In the genomic region with DNA sequence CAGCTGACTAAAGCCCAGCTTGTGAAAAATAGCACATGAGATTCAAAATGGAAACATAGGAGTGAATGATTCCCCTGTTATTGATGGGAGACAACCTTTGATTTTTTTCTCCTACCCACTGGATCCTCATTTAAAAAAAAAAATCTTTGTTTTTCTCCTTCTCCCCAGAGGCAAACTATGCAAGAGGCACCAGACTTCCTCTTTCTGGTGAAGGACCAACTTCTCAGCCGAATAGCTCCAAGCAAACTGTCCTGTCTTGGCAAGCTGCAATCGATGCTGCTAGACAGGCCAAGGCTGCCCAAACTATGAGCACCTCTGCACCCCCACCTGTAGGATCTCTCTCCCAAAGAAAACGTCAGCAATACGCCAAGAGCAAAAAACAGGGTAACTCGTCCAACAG, we compare ENCODE assay signal across 1 cellular context.
TF ChIP-seq lines count a peak whose summit lies in the region.

No MANE protein-coding gene starts in this region.

TF ChIP-seq in SK-N-SH treated with all-trans-retinoic acid at 6 μM for 48 hours, 23 proteins besides CTCF, POLR2A, EP300 and RAD21 (continued from another document):
- TF ChIP-seq, protein P1, sequence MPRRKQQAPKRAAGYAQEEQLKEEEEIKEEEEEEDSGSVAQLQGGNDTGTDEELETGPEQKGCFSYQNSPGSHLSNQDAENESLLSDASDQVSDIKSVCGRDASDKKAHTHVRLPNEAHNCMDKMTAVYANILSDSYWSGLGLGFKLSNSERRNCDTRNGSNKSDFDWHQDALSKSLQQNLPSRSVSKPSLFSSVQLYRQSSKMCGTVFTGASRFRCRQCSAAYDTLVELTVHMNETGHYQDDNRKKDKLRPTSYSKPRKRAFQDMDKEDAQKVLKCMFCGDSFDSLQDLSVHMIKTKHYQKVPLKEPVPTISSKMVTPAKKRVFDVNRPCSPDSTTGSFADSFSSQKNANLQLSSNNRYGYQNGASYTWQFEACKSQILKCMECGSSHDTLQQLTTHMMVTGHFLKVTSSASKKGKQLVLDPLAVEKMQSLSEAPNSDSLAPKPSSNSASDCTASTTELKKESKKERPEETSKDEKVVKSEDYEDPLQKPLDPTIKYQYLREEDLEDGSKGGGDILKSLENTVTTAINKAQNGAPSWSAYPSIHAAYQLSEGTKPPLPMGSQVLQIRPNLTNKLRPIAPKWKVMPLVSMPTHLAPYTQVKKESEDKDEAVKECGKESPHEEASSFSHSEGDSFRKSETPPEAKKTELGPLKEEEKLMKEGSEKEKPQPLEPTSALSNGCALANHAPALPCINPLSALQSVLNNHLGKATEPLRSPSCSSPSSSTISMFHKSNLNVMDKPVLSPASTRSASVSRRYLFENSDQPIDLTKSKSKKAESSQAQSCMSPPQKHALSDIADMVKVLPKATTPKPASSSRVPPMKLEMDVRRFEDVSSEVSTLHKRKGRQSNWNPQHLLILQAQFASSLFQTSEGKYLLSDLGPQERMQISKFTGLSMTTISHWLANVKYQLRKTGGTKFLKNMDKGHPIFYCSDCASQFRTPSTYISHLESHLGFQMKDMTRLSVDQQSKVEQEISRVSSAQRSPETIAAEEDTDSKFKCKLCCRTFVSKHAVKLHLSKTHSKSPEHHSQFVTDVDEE (CRISPR knock-in tag; IDR thresholded peaks at IDR 0.05) = no peak
- TF ChIP-seq GLIS3 (CRISPR knock-in tag; IDR thresholded peaks at IDR 0.05) = no peak
- no peak for TF ChIP-seq ZC3H10 (CRISPR knock-in tag; IDR thresholded peaks at IDR 0.05)
